17 cellular contexts compared by ENCODE assay signal in genomic region chr3:123122525-123123315, GRCh38. TPM values are rescaled to one million over a fixed set of nuclear protein-coding genes. Genes with fewer than 3 reads are reported as not detected.
DNase-seq lines count a peak whose midpoint lies in the region; ATAC-seq, FAIRE-seq and TF ChIP-seq lines count a peak whose summit lies in the region.
"Had no signal": no experiment of that assay in that cellular context is flagged by ENCODE, and none has a peak within 500 bp of the region (broad histone marks: within the 10 kb centered on the region; RNA-seq: fewer than 3 reads in every experiment).

No MANE protein-coding gene starts in this region.

- peak overlapping the region; percentile 42 for H2AFZ ChIP-seq in mammary epithelial cell (ENCODE audit: low read depth, low read length)
- H2AFZ ChIP-seq in keratinocyte (ENCODE audit: control insufficient read depth, low read length) = no peak overlapping the region
- H2AFZ ChIP-seq: hepatocyte had no signal

- no peaks in the 10 kb centered on the region for H3K4me1 Mint-ChIP-seq in activated CD8-positive, alpha-beta T cell treated with anti-CD3 and anti-CD28 coated beads for 36 hours (ENCODE audit: low read depth)
- H3K4me1 Mint-ChIP-seq: activated CD4-positive, alpha-beta memory T cell treated with anti-CD3 and anti-CD28 coated beads, Interleukin-2, amount 10 ng/mL, durations not matched to agents 7 days and 5 days had no signal

- H3K9ac ChIP-seq in mammary epithelial cell (ENCODE audit: insufficient read depth, low read length) (no peak overlapping the region), keratinocyte (ENCODE audit: control insufficient read depth, extremely low read depth, insufficient read depth, low read length) (no peak overlapping the region)

- FAIRE-seq in keratinocyte (lab: Jason Lieb, UNC) = peak; percentile 92
- FAIRE-seq: TTC549 had no signal

- intact Hi-C loops in mammary epithelial cell (cut with micrococcal nuclease) = no loop called here
- intact Hi-C loops in activated CD8-positive, alpha-beta T cell treated with anti-CD3 and anti-CD28 coated beads for 36 hours (cut with micrococcal nuclease) = no loop called here

- no TSS peak for BruUV-seq in mammary epithelial cell (replicated peaks; lab: Mats Ljungman, UMichigan)

- no peak overlapping the region for H3K4me3 Mint-ChIP-seq in activated CD8-positive, alpha-beta T cell treated with anti-CD3 and anti-CD28 coated beads for 36 hours
- H3K4me3 Mint-ChIP-seq: activated CD4-positive, alpha-beta memory T cell treated with anti-CD3 and anti-CD28 coated beads, Interleukin-2, amount 10 ng/mL, durations not matched to agents 7 days and 5 days had no signal

- H3K9me3 Mint-ChIP-seq in activated CD8-positive, alpha-beta T cell treated with anti-CD3 and anti-CD28 coated beads for 36 hours = no peaks in the 10 kb centered on the region
- H3K9me3 Mint-ChIP-seq: activated CD4-positive, alpha-beta memory T cell treated with anti-CD3 and anti-CD28 coated beads, Interleukin-2, amount 10 ng/mL, durations not matched to agents 7 days and 5 days had no signal

- dilution Hi-C loops in mammary epithelial cell (cut with HindIII; ENCODE audit: low sequenced_read_pairs) (no loop called here), keratinocyte (cut with MboI; ENCODE audit: extremely low pct_ligation_motif_present, low sequenced_read_pairs) (no loop called here)

- ATAC-seq in HG02759 (IDR thresholded peaks at IDR 0.05; ENCODE audit: unreplicated experiment) = peak; percentile 67
- ATAC-seq in activated CD8-positive, alpha-beta T cell treated with anti-CD3 and anti-CD28 coated beads for 36 hours = no peak
- ATAC-seq: left cardiac atrium had no signal

- H4K20me1 ChIP-seq in mammary epithelial cell (ENCODE audit: insufficient read depth, low read length) = no peaks in the 10 kb centered on the region
- H4K20me1 ChIP-seq in keratinocyte (ENCODE audit: control insufficient read depth, extremely low read depth, insufficient read depth, low read length) = peaks cover 2% of the 10 kb centered on the region

- in situ Hi-C loops in mammary epithelial cell (cut with MboI; ENCODE audit: low sequenced_read_pairs in 2 of 2) (no loop called here), KBM-7 (cut with MboI; ENCODE audit: low pct_unique_long_range_greater_than_20kb, low sequenced_read_pairs) (no loop called here)

- no peaks in the 10 kb centered on the region for H3K9me3 ChIP-seq in mammary epithelial cell (replicated peaks; ENCODE audit: insufficient read depth, low read length)
- no peaks in the 10 kb centered on the region for H3K9me3 ChIP-seq in keratinocyte (ENCODE audit: control insufficient read depth, low read depth, low read length)
- H3K9me3 ChIP-seq: thoracic aorta had no signal

- 34% methylated on average over 8 of the region's 8 CpGs for WGBS in mammary epithelial cell (ENCODE audit: low coverage, missing lambda C conversion rate)

- POLR2A ChIA-PET in activated CD8-positive, alpha-beta T cell treated with anti-CD3 and anti-CD28 coated beads for 36 hours (lab: Charles Lee) = interaction anchor here (1.1 kb wide), 1 partner anchor 56 kb away, joined by 3 read pairs; the partner anchor contains the start of gene PDIA5

- H3K27me3 Mint-ChIP-seq in activated CD8-positive, alpha-beta T cell treated with anti-CD3 and anti-CD28 coated beads for 36 hours = no peaks in the 10 kb centered on the region
- H3K27me3 Mint-ChIP-seq: activated CD4-positive, alpha-beta memory T cell treated with anti-CD3 and anti-CD28 coated beads, Interleukin-2, amount 10 ng/mL, durations not matched to agents 7 days and 5 days had no signal

- no peaks in the 10 kb centered on the region for H3K79me2 ChIP-seq in mammary epithelial cell (ENCODE audit: insufficient read depth, low read length)
- H3K79me2 ChIP-seq in keratinocyte (ENCODE audit: control insufficient read depth, insufficient read depth, low read length) = no peaks in the 10 kb centered on the region
- H3K79me2 ChIP-seq: hepatocyte had no signal

- TF ChIP-seq CTCF in mammary epithelial cell (conservative IDR thresholded peaks at IDR 0.05 in 1 of 2, IDR thresholded peaks at IDR 0.05 in 1 of 2; ENCODE audit: extremely low read depth in 1 of 2, insufficient read depth in 1 of 2, low read depth in 1 of 2, low read length in 2 of 2) (no peak), keratinocyte (optimal IDR thresholded peaks at IDR 0.05 in 1 of 3, IDR thresholded peaks at IDR 0.05 in 1 of 3, conservative IDR thresholded peaks at IDR 0.05 in 1 of 3; ENCODE audit: extremely low read depth in 1 of 3, insufficient read depth in 2 of 3, low read length in 3 of 3) (no peak)
- no peak for TF ChIP-seq CTCF in activated CD8-positive, alpha-beta T cell treated with anti-CD3 and anti-CD28 coated beads for 36 hours (IDR thresholded peaks at IDR 0.05)

- peaks cover 3% of the 10 kb centered on the region for H3K9me1 ChIP-seq in keratinocyte (ENCODE audit: control insufficient read depth, extremely low read depth, insufficient read depth, low read length)

- DNase-seq in COLO829 (ENCODE audit: low spot score) (peak; percentile 28), mammary epithelial cell (peak; percentile 57), keratinocyte (ENCODE audit: low read depth, low spot score) (no peak), KBM-7 (no peak)
- no peak for DNase-seq in effector CD8-positive, alpha-beta T cell (lab: John Stamatoyannopoulos, UW)
- DNase-seq in activated CD8-positive, alpha-beta T cell treated with anti-CD3 and anti-CD28 coated beads for 36 hours = no peak
- DNase-seq in activated CD4-positive, alpha-beta T cell treated with anti-CD3 and anti-CD28 coated beads, Interleukin-2, amount 50 U/mL, for 4 hours = no peak
- DNase-seq: activated CD4-positive, alpha-beta memory T cell treated with anti-CD3 and anti-CD28 coated beads, Interleukin-2, amount 10 ng/mL, durations not matched to agents 7 days and 5 days; activated gamma-delta T cell treated with Interleukin-2 at 50 U/mL for 16 hours; DND-41; effector memory CD4-positive, alpha-beta T cell; left cardiac atrium; stimulated activated CD4-positive, alpha-beta T cell treated with anti-CD3 and anti-CD28 coated beads, Interleukin-15, amount 100 ng/mL, for 24 hours had no signal

- CTCF ChIA-PET in mammary epithelial cell (lab: Charles Lee; ENCODE audit: low non-redundant PET) = no interaction called here
- CTCF ChIA-PET in activated CD8-positive, alpha-beta T cell treated with anti-CD3 and anti-CD28 coated beads for 36 hours (lab: Charles Lee) = no interaction called here

- H3K27ac Mint-ChIP-seq in activated CD8-positive, alpha-beta T cell treated with anti-CD3 and anti-CD28 coated beads for 36 hours = no peak overlapping the region
- H3K27ac Mint-ChIP-seq: activated CD4-positive, alpha-beta memory T cell treated with anti-CD3 and anti-CD28 coated beads, Interleukin-2, amount 10 ng/mL, durations not matched to agents 7 days and 5 days had no signal

- peaks cover 42% of the 10 kb centered on the region for H3K36me3 ChIP-seq in mammary epithelial cell (ENCODE audit: insufficient read depth, low read length)
- peaks cover 39 to 55% of the 10 kb centered on the region in 2 experiments for H3K36me3 ChIP-seq in keratinocyte (ENCODE audit: control insufficient read depth in 2 of 2, extremely low read depth in 1 of 2, insufficient read depth in 2 of 2, low read length in 2 of 2)

- H3K4me2 ChIP-seq in mammary epithelial cell (ENCODE audit: insufficient read depth, low read depth, low read length) (peak overlapping the region; percentile 72), keratinocyte (ENCODE audit: control insufficient read depth, extremely low read depth, insufficient read depth, low read depth, low read length) (peak overlapping the region; percentile 13)
- H3K4me2 ChIP-seq: hepatocyte had no signal

- H3K4me3 ChIP-seq in mammary epithelial cell (replicated peaks in 1 of 3; ENCODE audit: insufficient read depth in 1 of 3, low read depth in 2 of 3, low read length in 3 of 3) (no peak overlapping the region), keratinocyte (ENCODE audit: control insufficient read depth in 2 of 3, extremely low read depth in 1 of 3, insufficient read depth in 2 of 3, low read depth in 1 of 3, low read length in 3 of 3) (no peak overlapping the region)
- H3K4me3 ChIP-seq: hepatocyte, thoracic aorta had no signal

- H3K4me1 ChIP-seq in mammary epithelial cell (ENCODE audit: insufficient read depth, low read length) (peaks cover 18% of the 10 kb centered on the region), keratinocyte (ENCODE audit: control insufficient read depth, extremely low read depth, insufficient read depth, low read length) (peaks cover 21% of the 10 kb centered on the region)

- H3K27me3 ChIP-seq in mammary epithelial cell (ENCODE audit: insufficient read depth, low read length) = no peaks in the 10 kb centered on the region
- H3K27me3 ChIP-seq in keratinocyte (ENCODE audit: control insufficient read depth, extremely low read depth, insufficient read depth, low read length) = no peaks in the 10 kb centered on the region
- H3K27me3 ChIP-seq: hepatocyte had no signal

- H3K27ac ChIP-seq in mammary epithelial cell (ENCODE audit: insufficient read depth, low read depth, low read length) (peak overlapping the region; percentile 73), keratinocyte (ENCODE audit: control insufficient read depth, insufficient read depth, low read length) (peak overlapping the region; percentile 61)
- H3K27ac ChIP-seq: hepatocyte had no signal

- H3K36me3 Mint-ChIP-seq in activated CD8-positive, alpha-beta T cell treated with anti-CD3 and anti-CD28 coated beads for 36 hours (ENCODE audit: low read depth) = peaks cover 27% of the 10 kb centered on the region

RNA-seq across cellular contexts. Expression of gene PDIA5, which starts 55.9 kb away (rescaled TPM):
- 10 to 100 TPM; 13.5 to 36.6 TPM for total RNA-seq in mammary epithelial cell
- 28.0 TPM for polyA plus RNA-seq in mammary epithelial cell
- 28.3 TPM for polyA minus RNA-seq in mammary epithelial cell
- 23.5 to 29.8 TPM (median 29.6 TPM) in 3 replicates for polyA plus RNA-seq in keratinocyte
- 24.8 TPM for polyA plus RNA-seq in keratinocyte (2011; ENCODE audit: low read depth)
- 15.9 and 17.0 TPM in 2 replicates for polyA plus RNA-seq in keratinocyte (2011; cell fraction: cytosol; rRNA removed)
- polyA plus RNA-seq in keratinocyte (2011; cell fraction: nucleus; rRNA removed) = 53.9 and 57.5 TPM in 2 replicates
- polyA plus RNA-seq in keratinocyte (2012; ENCODE audit: low replicate concordance) = 11.6 and 32.4 TPM in 2 replicates
- polyA minus RNA-seq in keratinocyte = 19.6 to 21.1 TPM (median 20.7 TPM) in 3 replicates
- polyA minus RNA-seq in keratinocyte (2011; cell fraction: cytosol; rRNA and poly(A)+ RNA removed) = 17.5 TPM
- 16.8 and 26.0 TPM in 2 replicates for polyA minus RNA-seq in keratinocyte (2011; cell fraction: nucleus; rRNA and poly(A)+ RNA removed)
- total RNA-seq in activated CD8-positive, alpha-beta T cell treated with anti-CD3 and anti-CD28 coated beads for 36 hours = 10 to 100 TPM; 17.9 to 19.0 TPM

Comparison
In these comparisons a context has a peak if more than half of its experiments do, and no peak if none do; other contexts are left out.
1. DNase-seq: peak in COLO829 (single experiment) and mammary epithelial cell (single experiment); none in keratinocyte (single experiment), KBM-7 (single experiment), effector CD8-positive, alpha-beta T cell (single experiment), activated CD8-positive, alpha-beta T cell treated with anti-CD3 and anti-CD28 coated beads for 36 hours (single experiment) and activated CD4-positive, alpha-beta T cell treated with anti-CD3 and anti-CD28 coated beads, Interleukin-2, amount 50 U/mL, for 4 hours (0 of 2).